In genomic region chr18:51278045-51278649, GRCh38 we compare ENCODE assay signal across 9 cellular contexts.
A peak's percentile ranks its signal among the peaks of the same experiment; 100 is the strongest.
DNase-seq lines count a peak whose midpoint lies in the region; ATAC-seq and TF ChIP-seq lines count a peak whose summit lies in the region.
"Had no signal": no experiment of that assay in that cellular context is flagged by ENCODE, and none has a peak within 500 bp of the region (broad histone marks: within the 10 kb centered on the region; RNA-seq: fewer than 3 reads in every experiment).

No MANE protein-coding gene starts in this region.

- no peak overlapping the region for H3K27ac Mint-ChIP-seq in brain
- H3K27ac Mint-ChIP-seq: memory B cell had no signal

- no peak overlapping the region for H3K4me3 Mint-ChIP-seq in brain
- H3K4me3 Mint-ChIP-seq: memory B cell had no signal

- H3K27me3 Mint-ChIP-seq in brain, result peaks cover 4% of the 10 kb centered on the region
- H3K27me3 Mint-ChIP-seq: memory B cell had no signal

- H3K9me3 ChIP-seq in RWPE2 (ENCODE audit: severe bottlenecking), result no peaks in the 10 kb centered on the region

- H3K36me3 ChIP-seq in RWPE2 (ENCODE audit: low read depth), result no peaks in the 10 kb centered on the region

- peak; percentile 77 for TF ChIP-seq CTCF in RWPE2 (IDR thresholded peaks at IDR 0.05; ENCODE audit: poor library complexity, severe bottlenecking)
- TF ChIP-seq CTCF in brain (conservative IDR thresholded peaks at IDR 0.05), result peak; percentile 33 to 66

- no peaks in the 10 kb centered on the region for H3K36me3 Mint-ChIP-seq in brain

- peaks cover 0 to 3% (median 0%) of the 10 kb centered on the region in 5 experiments for H3K9me3 Mint-ChIP-seq in brain
- H3K9me3 Mint-ChIP-seq: memory B cell had no signal

- peak; percentile 80 for ATAC-seq in RWPE2 (ENCODE audit: low read depth)
- no peak for ATAC-seq in GM21737 (IDR thresholded peaks at IDR 0.05; ENCODE audit: unreplicated experiment)
- ATAC-seq in GM19324 (IDR thresholded peaks at IDR 0.05; ENCODE audit: low FRiP score, unreplicated experiment), result no peak
- ATAC-seq in HG03039 (IDR thresholded peaks at IDR 0.05; ENCODE audit: unreplicated experiment), result no peak

- H3K4me1 Mint-ChIP-seq in brain, result peaks cover 32% of the 10 kb centered on the region

- DNase-seq in D341Med (ENCODE audit: low spot score) (peak; percentile 62), HuH-7 (ENCODE audit: low spot score) (peak; percentile 26), RWPE2 (ENCODE audit: low spot score) (no peak), midbrain (lab: John Stamatoyannopoulos, UW) (peak; percentile 54)

- H3K4me1 ChIP-seq in RWPE2 (ENCODE audit: insufficient read depth, poor library complexity, severe bottlenecking), result no peaks in the 10 kb centered on the region

- H3K27me3 ChIP-seq in RWPE2 (ENCODE audit: insufficient read depth, poor library complexity, severe bottlenecking), result no peaks in the 10 kb centered on the region

- H3K4me3 ChIP-seq in RWPE2 (ENCODE audit: severe bottlenecking), result no peak overlapping the region

- H3K27ac ChIP-seq in RWPE2 (ENCODE audit: poor library complexity, severe bottlenecking), result no peak overlapping the region
